ENCODE assay signal across 23 cellular contexts in the genomic region with DNA sequence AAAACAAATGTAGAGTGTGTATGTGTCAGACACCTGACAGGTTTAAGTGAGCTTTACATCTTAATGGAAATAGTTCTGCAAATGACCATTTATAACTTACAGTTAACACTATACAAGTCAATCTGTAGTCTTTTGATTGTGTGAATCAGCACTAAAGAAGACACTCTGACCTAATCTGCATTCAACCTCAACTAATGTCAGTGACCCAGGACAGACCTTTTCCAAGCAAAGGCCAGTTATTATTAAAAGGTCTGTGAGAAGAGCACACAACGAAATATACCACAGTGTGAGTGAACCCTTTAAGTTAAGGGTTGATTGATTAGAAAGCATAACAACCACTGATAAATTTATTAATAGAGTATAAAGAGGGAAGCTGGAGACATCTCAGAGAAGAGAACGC.
A peak's percentile ranks its signal among the peaks of the same experiment; 100 is the strongest.
DNase-seq lines count a peak whose midpoint lies in the region; ATAC-seq and TF ChIP-seq lines count a peak whose summit lies in the region.
"Had no signal": no experiment of that assay in that cellular context is flagged by ENCODE, and none has a peak within 500 bp of the region (broad histone marks: within the 10 kb centered on the region; RNA-seq: fewer than 3 reads in every experiment).

No MANE protein-coding gene starts in this region.

- H3K36me3 ChIP-seq in esophagus muscularis mucosa (no peaks in the 10 kb centered on the region), right lobe of liver (no peaks in the 10 kb centered on the region)
- H3K36me3 ChIP-seq: BE2C, BLaER1 had no signal

- 84% methylated on average over 2 of the region's 2 CpGs for WGBS in esophagus muscularis mucosa
- 42% methylated on average over 2 of the region's 2 CpGs for WGBS in right lobe of liver (ENCODE audit: insufficient coverage, low coverage, low lambda C conversion rate, missing lambda C conversion rate)

- no peak for TF ChIP-seq EP300 in esophagus muscularis mucosa (IDR thresholded peaks at IDR 0.05)

- H3K9me3 ChIP-seq in esophagus muscularis mucosa (no peaks in the 10 kb centered on the region), right lobe of liver (no peaks in the 10 kb centered on the region)
- H3K9me3 ChIP-seq: BE2C, BLaER1 had no signal

- H3K27me3 ChIP-seq in esophagus muscularis mucosa, result no peaks in the 10 kb centered on the region
- H3K27me3 ChIP-seq in right lobe of liver, result no peaks in the 10 kb centered on the region
- H3K27me3 ChIP-seq: BE2C, BLaER1 had no signal

- no peak overlapping the region for H3K4me3 ChIP-seq in esophagus muscularis mucosa
- H3K4me3 ChIP-seq in right lobe of liver, result no peak overlapping the region
- H3K4me3 ChIP-seq: BLaER1, GM12878 had no signal

- TF ChIP-seq POLR2A in esophagus muscularis mucosa (IDR thresholded peaks at IDR 0.05; ENCODE audit: low read depth), result no peak
- TF ChIP-seq POLR2A in right lobe of liver (IDR thresholded peaks at IDR 0.05), result no peak

- intact Hi-C loops in activated T-helper 1 cell treated with anti-CD3 and anti-CD28 coated beads, Interleukin-12 subunit alpha, Interleukin-12 subunit beta, Interleukin-2, Interleukin-4 antibody, amounts not matched to agents 30 ng/mL and 10 ng/mL and 1 ng/mL, durations not matched to agents 14 hours and 24 hours and 36 hours (cut with micrococcal nuclease), result no loop called here
- intact Hi-C loops in esophagus muscularis mucosa (cut with DNase I), result no loop called here
- intact Hi-C loops in right lobe of liver (cut with DNase I), result no loop called here

- H3K27ac ChIP-seq in esophagus muscularis mucosa (replicated peaks in 1 of 4) (no peak overlapping the region), right lobe of liver (peak overlapping the region in 2 of 3 donors; percentile 56 to 62)
- H3K27ac ChIP-seq: BLaER1 had no signal

- TF ChIP-seq CTCF in esophagus muscularis mucosa (IDR thresholded peaks at IDR 0.05) (no peak), right lobe of liver (IDR thresholded peaks at IDR 0.05) (no peak)

- no peaks in the 10 kb centered on the region for H3K36me3 Mint-ChIP-seq in activated T-helper 1 cell treated with anti-CD3 and anti-CD28 coated beads, Interleukin-12 subunit alpha, Interleukin-12 subunit beta, Interleukin-2, Interleukin-4 antibody, amounts not matched to agents 30 ng/mL and 10 ng/mL and 1 ng/mL, durations not matched to agents 14 hours and 24 hours and 36 hours (ENCODE audit: low read depth)
- no peaks in the 10 kb centered on the region for H3K36me3 Mint-ChIP-seq in stimulated activated memory B cell treated with anti-CD40 and anti-IgM and Interleukin-4, amounts not matched to agents 10 μg/mL and 1 μg/mL and 100 μg/mL, for 72 hours
- H3K36me3 Mint-ChIP-seq: CD14-positive monocyte; CD4-positive, alpha-beta memory T cell; CD4-positive, CD25-positive, alpha-beta regulatory T cell had no signal

- H3K27me3 Mint-ChIP-seq in activated T-helper 1 cell treated with anti-CD3 and anti-CD28 coated beads, Interleukin-12 subunit alpha, Interleukin-12 subunit beta, Interleukin-2, Interleukin-4 antibody, amounts not matched to agents 30 ng/mL and 10 ng/mL and 1 ng/mL, durations not matched to agents 14 hours and 24 hours and 36 hours (ENCODE audit: insufficient read depth), result no peaks in the 10 kb centered on the region
- H3K27me3 Mint-ChIP-seq in stimulated activated memory B cell treated with anti-CD40 and anti-IgM and Interleukin-4, amounts not matched to agents 10 μg/mL and 1 μg/mL and 100 μg/mL, for 72 hours, result no peaks in the 10 kb centered on the region
- H3K27me3 Mint-ChIP-seq: CD4-positive, alpha-beta memory T cell; CD4-positive, CD25-positive, alpha-beta regulatory T cell; CD8-positive, alpha-beta memory T cell had no signal

- H3K4me3 Mint-ChIP-seq in activated T-helper 1 cell treated with anti-CD3 and anti-CD28 coated beads, Interleukin-12 subunit alpha, Interleukin-12 subunit beta, Interleukin-2, Interleukin-4 antibody, amounts not matched to agents 30 ng/mL and 10 ng/mL and 1 ng/mL, durations not matched to agents 14 hours and 24 hours and 36 hours, result no peak overlapping the region
- no peak overlapping the region for H3K4me3 Mint-ChIP-seq in stimulated activated memory B cell treated with anti-CD40 and anti-IgM and Interleukin-4, amounts not matched to agents 10 μg/mL and 1 μg/mL and 100 μg/mL, for 72 hours
- H3K4me3 Mint-ChIP-seq: CD14-positive monocyte; CD4-positive, alpha-beta memory T cell; CD4-positive, CD25-positive, alpha-beta regulatory T cell; CD8-positive, alpha-beta memory T cell had no signal

- H3K4me1 ChIP-seq in esophagus muscularis mucosa (no peaks in the 10 kb centered on the region), right lobe of liver (peaks cover 0 to 2% (median 0%) of the 10 kb centered on the region in 4 donors)
- H3K4me1 ChIP-seq: BE2C, BLaER1 had no signal

- no peaks in the 10 kb centered on the region for H3K9me3 Mint-ChIP-seq in activated T-helper 1 cell treated with anti-CD3 and anti-CD28 coated beads, Interleukin-12 subunit alpha, Interleukin-12 subunit beta, Interleukin-2, Interleukin-4 antibody, amounts not matched to agents 30 ng/mL and 10 ng/mL and 1 ng/mL, durations not matched to agents 14 hours and 24 hours and 36 hours
- peaks cover 2% of the 10 kb centered on the region for H3K9me3 Mint-ChIP-seq in stimulated activated memory B cell treated with anti-CD40 and anti-IgM and Interleukin-4, amounts not matched to agents 10 μg/mL and 1 μg/mL and 100 μg/mL, for 72 hours

- no peak for DNase-seq in activated T-helper 1 cell treated with anti-CD3 and anti-CD28 coated beads, Interleukin-12 subunit alpha, Interleukin-12 subunit beta, Interleukin-2, Interleukin-4 antibody, amounts not matched to agents 30 ng/mL and 10 ng/mL and 1 ng/mL, durations not matched to agents 14 hours and 24 hours and 36 hours (ENCODE audit: low spot score)
- DNase-seq in esophagus muscularis mucosa (ENCODE audit: extremely low spot score) (peak; percentile 17), right lobe of liver (no peak)
- DNase-seq: 8988T; ACHN; BE2C; C1 segment of cervical spinal cord; CD4-positive, alpha-beta memory T cell; CD4-positive, CD25-positive, alpha-beta regulatory T cell; CD8-positive, alpha-beta memory T cell; COR-L47; DMS 273 treated with DMSO at 0.1 percent for 48 hours; DMS153; DMS53; DMS79; DND-41; EL; GDM1 had no signal

- peak overlapping the region; percentile 0 for H3K27ac Mint-ChIP-seq in activated T-helper 1 cell treated with anti-CD3 and anti-CD28 coated beads, Interleukin-12 subunit alpha, Interleukin-12 subunit beta, Interleukin-2, Interleukin-4 antibody, amounts not matched to agents 30 ng/mL and 10 ng/mL and 1 ng/mL, durations not matched to agents 14 hours and 24 hours and 36 hours
- H3K27ac Mint-ChIP-seq in stimulated activated memory B cell treated with anti-CD40 and anti-IgM and Interleukin-4, amounts not matched to agents 10 μg/mL and 1 μg/mL and 100 μg/mL, for 72 hours, result no peak overlapping the region
- H3K27ac Mint-ChIP-seq: CD14-positive monocyte; CD4-positive, alpha-beta memory T cell; CD4-positive, CD25-positive, alpha-beta regulatory T cell; CD8-positive, alpha-beta memory T cell had no signal

- ATAC-seq in right lobe of liver (peak; percentile 33 to 70 (median 56)), HG03108 (IDR thresholded peaks at IDR 0.05; ENCODE audit: unreplicated experiment) (no peak)
- no peak for ATAC-seq in stimulated activated memory B cell treated with anti-CD40 and anti-IgM and Interleukin-4, amounts not matched to agents 10 μg/mL and 1 μg/mL and 100 μg/mL, for 72 hours
- ATAC-seq: GM12878 had no signal

- no peaks in the 10 kb centered on the region for H3K4me1 Mint-ChIP-seq in activated T-helper 1 cell treated with anti-CD3 and anti-CD28 coated beads, Interleukin-12 subunit alpha, Interleukin-12 subunit beta, Interleukin-2, Interleukin-4 antibody, amounts not matched to agents 30 ng/mL and 10 ng/mL and 1 ng/mL, durations not matched to agents 14 hours and 24 hours and 36 hours (ENCODE audit: low read depth)
- no peaks in the 10 kb centered on the region for H3K4me1 Mint-ChIP-seq in stimulated activated memory B cell treated with anti-CD40 and anti-IgM and Interleukin-4, amounts not matched to agents 10 μg/mL and 1 μg/mL and 100 μg/mL, for 72 hours
- H3K4me1 Mint-ChIP-seq: CD4-positive, alpha-beta memory T cell; CD4-positive, CD25-positive, alpha-beta regulatory T cell; CD8-positive, alpha-beta memory T cell had no signal

Comparison
In these comparisons a context has a peak if more than half of its experiments do, and no peak if none do; other contexts are left out.
1. H3K27ac ChIP-seq: peak in right lobe of liver (2 of 3); none in esophagus muscularis mucosa (0 of 4).
2. ATAC-seq: peak in right lobe of liver (4 of 4); none in stimulated activated memory B cell treated with anti-CD40 and anti-IgM and Interleukin-4, amounts not matched to agents 10 μg/mL and 1 μg/mL and 100 μg/mL, for 72 hours (single experiment) and HG03108 (single experiment).